ENCODE assay signal across 13 cellular contexts in the genomic region with DNA sequence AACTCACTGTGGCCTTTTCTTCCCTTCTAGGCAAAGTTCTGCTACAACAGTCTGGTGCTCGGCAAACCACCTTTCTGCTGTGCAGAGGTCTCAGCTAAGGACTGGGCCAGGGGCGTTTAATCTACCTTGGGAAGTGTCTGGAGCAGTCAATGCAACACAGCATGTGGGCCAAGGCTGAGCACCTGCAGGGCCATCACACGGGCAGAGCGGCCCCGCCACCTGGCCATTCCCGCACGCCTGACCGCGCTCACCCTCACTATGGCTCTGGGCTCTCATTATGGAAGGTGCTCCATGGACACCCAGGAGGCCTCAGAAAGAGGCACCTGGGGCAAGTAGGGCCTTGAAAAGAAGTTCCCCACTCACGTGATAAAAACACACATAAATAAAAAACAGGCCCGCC.
A peak's percentile ranks its signal among the peaks of the same experiment; 100 is the strongest.
DNase-seq lines count a peak whose midpoint lies in the region; ATAC-seq and TF ChIP-seq lines count a peak whose summit lies in the region.
"Had no signal": no experiment of that assay in that cellular context is flagged by ENCODE, and none has a peak within 500 bp of the region (broad histone marks: within the 10 kb centered on the region; RNA-seq: fewer than 3 reads in every experiment).

No MANE protein-coding gene starts in this region.

- intact Hi-C loops in activated B cell treated with CpG ODN at 0.5 μM for 24 hours (cut with micrococcal nuclease) = loop anchor here (5.0 kb wide), 1 partner anchor 351 kb away; a partner anchor contains a TSS

- peak overlapping the region; percentile 9 for H3K27ac Mint-ChIP-seq in activated CD8-positive, alpha-beta memory T cell treated with anti-CD3 and anti-CD28 coated beads, Interleukin-2, amount 10 ng/mL, durations not matched to agents 7 days and 5 days
- peak overlapping the region; percentile 73 for H3K27ac Mint-ChIP-seq in activated B cell treated with CpG ODN at 0.5 μM for 24 hours
- H3K27ac Mint-ChIP-seq in memory B cell = peak overlapping the region; percentile 26

- DNase-seq in activated CD8-positive, alpha-beta memory T cell treated with anti-CD3 and anti-CD28 coated beads, Interleukin-2, amount 10 ng/mL, durations not matched to agents 7 days and 5 days = no peak
- DNase-seq in activated CD8-positive, alpha-beta memory T cell treated with anti-CD3 and anti-CD28 coated beads for 24 hours = no peak
- no peak for DNase-seq in activated B cell treated with CpG ODN at 0.5 μM for 24 hours
- no peak for DNase-seq in memory B cell (ENCODE audit: low spot score in 2 of 2)
- DNase-seq in SKM-1 treated with dmso at 0.1 percent for 144 hours (lab: John Stamatoyannopoulos, UW; ENCODE audit: unreplicated experiment) = no peak
- no peak for DNase-seq in NCI-H2107 treated with DMSO at 0.1 percent for 48 hours (lab: John Stamatoyannopoulos, UW; ENCODE audit: unreplicated experiment)
- DNase-seq: EL, NCI-H187 treated with DMSO at 0.1 percent for 48 hours, NCI-H82, PC-9, SJCRH30 had no signal

- no peak for ATAC-seq in activated CD8-positive, alpha-beta memory T cell treated with anti-CD3 and anti-CD28 coated beads, Interleukin-2, amount 10 ng/mL, durations not matched to agents 7 days and 5 days
- no peak for ATAC-seq in activated B cell treated with CpG ODN at 0.5 μM for 24 hours (ENCODE audit: low read depth)
- no peak for ATAC-seq in memory B cell (ENCODE audit: low read depth)
- no peak for ATAC-seq in HG03439 (IDR thresholded peaks at IDR 0.05; ENCODE audit: unreplicated experiment)
- ATAC-seq in GM18909 (IDR thresholded peaks at IDR 0.05; ENCODE audit: poor library complexity, unreplicated experiment) = no peak

- CTCF ChIA-PET in activated CD8-positive, alpha-beta memory T cell treated with anti-CD3 and anti-CD28 coated beads, Interleukin-2, amount 10 ng/mL, durations not matched to agents 7 days and 5 days (lab: Charles Lee) = interaction anchor here (1.1 kb wide), 1 partner anchor 172 kb away, joined by 5 read pairs; no protein-coding TSS in a partner anchor
- CTCF ChIA-PET in activated B cell treated with CpG ODN at 0.5 μM for 24 hours (lab: Charles Lee) = interaction anchor here (1.2 to 3.2 kb wide), 3 partner anchors 65 to 170 kb away, joined by 3 to 29 read pairs (median 4); a partner anchor contains a TSS

- H3K4me1 Mint-ChIP-seq in activated CD8-positive, alpha-beta memory T cell treated with anti-CD3 and anti-CD28 coated beads, Interleukin-2, amount 10 ng/mL, durations not matched to agents 7 days and 5 days = no peaks in the 10 kb centered on the region
- H3K4me1 Mint-ChIP-seq in activated B cell treated with CpG ODN at 0.5 μM for 24 hours (peaks cover 60% of the 10 kb centered on the region), memory B cell (peaks cover 34% of the 10 kb centered on the region)

- no peaks in the 10 kb centered on the region for H3K27me3 Mint-ChIP-seq in activated CD8-positive, alpha-beta memory T cell treated with anti-CD3 and anti-CD28 coated beads, Interleukin-2, amount 10 ng/mL, durations not matched to agents 7 days and 5 days
- no peaks in the 10 kb centered on the region for H3K27me3 Mint-ChIP-seq in activated B cell treated with CpG ODN at 0.5 μM for 24 hours
- no peaks in the 10 kb centered on the region for H3K27me3 Mint-ChIP-seq in memory B cell

- no peak for TF ChIP-seq CTCF in activated B cell treated with CpG ODN at 0.5 μM for 24 hours (IDR thresholded peaks at IDR 0.05)

- H3K4me3 Mint-ChIP-seq in activated CD8-positive, alpha-beta memory T cell treated with anti-CD3 and anti-CD28 coated beads, Interleukin-2, amount 10 ng/mL, durations not matched to agents 7 days and 5 days = no peak overlapping the region
- H3K4me3 Mint-ChIP-seq in activated B cell treated with CpG ODN at 0.5 μM for 24 hours (no peak overlapping the region), memory B cell (no peak overlapping the region)

- no peaks in the 10 kb centered on the region for H3K36me3 Mint-ChIP-seq in activated CD8-positive, alpha-beta memory T cell treated with anti-CD3 and anti-CD28 coated beads, Interleukin-2, amount 10 ng/mL, durations not matched to agents 7 days and 5 days
- H3K36me3 Mint-ChIP-seq in activated B cell treated with CpG ODN at 0.5 μM for 24 hours (ENCODE audit: low read depth) (peaks cover 11% of the 10 kb centered on the region), memory B cell (peaks cover 7% of the 10 kb centered on the region)

- POLR2A ChIA-PET in activated B cell treated with CpG ODN at 0.5 μM for 24 hours (lab: Charles Lee) = no interaction called here

- H3K9me3 Mint-ChIP-seq in activated CD8-positive, alpha-beta memory T cell treated with anti-CD3 and anti-CD28 coated beads, Interleukin-2, amount 10 ng/mL, durations not matched to agents 7 days and 5 days (ENCODE audit: low read depth) = no peaks in the 10 kb centered on the region
- no peaks in the 10 kb centered on the region for H3K9me3 Mint-ChIP-seq in activated B cell treated with CpG ODN at 0.5 μM for 24 hours
- no peaks in the 10 kb centered on the region for H3K9me3 Mint-ChIP-seq in memory B cell

Comparison
In these comparisons a context has a peak if more than half of its experiments do, and no peak if none do; other contexts are left out.
1. H3K27ac Mint-ChIP-seq: peak in every context shown above with its lines; median percentile 73 in activated B cell treated with CpG ODN at 0.5 μM for 24 hours; 26 in memory B cell; 9 in activated CD8-positive, alpha-beta memory T cell treated with anti-CD3 and anti-CD28 coated beads, Interleukin-2, amount 10 ng/mL, durations not matched to agents 7 days and 5 days.